18 cellular contexts compared by ENCODE assay signal in genomic region chr11:20937826-20938225, GRCh38.
DNase-seq lines count a peak whose midpoint lies in the region; ATAC-seq, FAIRE-seq and TF ChIP-seq lines count a peak whose summit lies in the region.
"Had no signal": no experiment of that assay in that cellular context is flagged by ENCODE, and none has a peak within 500 bp of the region (broad histone marks: within the 10 kb centered on the region; RNA-seq: fewer than 3 reads in every experiment).

No MANE protein-coding gene starts in this region.

- H3K27me3 ChIP-seq in suprapubic skin: no peaks in the 10 kb centered on the region

- no peak overlapping the region for H3K4me3 ChIP-seq in suprapubic skin
- H3K4me3 ChIP-seq: GM12878 had no signal

- TF ChIP-seq CTCF in suprapubic skin (IDR thresholded peaks at IDR 0.05): no peak

- no peak for FAIRE-seq in urothelium cell line (lab: Jason Lieb, UNC)
- FAIRE-seq: GM12878 had no signal

- TF ChIP-seq POLR2A in suprapubic skin (IDR thresholded peaks at IDR 0.05): no peak

- H3K4me1 ChIP-seq in suprapubic skin: no peaks in the 10 kb centered on the region

- TF ChIP-seq EP300 in suprapubic skin (IDR thresholded peaks at IDR 0.05): no peak

- no peaks in the 10 kb centered on the region for H3K36me3 ChIP-seq in suprapubic skin

- ATAC-seq in HG03342 (IDR thresholded peaks at IDR 0.05; ENCODE audit: unreplicated experiment): no peak
- ATAC-seq: GM12878 had no signal

- DNase-seq in NCI-H2107 treated with DMSO at 0.1 percent for 48 hours (lab: John Stamatoyannopoulos, UW; ENCODE audit: unreplicated experiment): peak; percentile 12
- no peak for DNase-seq in NCI-H2107 (lab: John Stamatoyannopoulos, UW)
- peak; percentile 1 for DNase-seq in HT1080 (ENCODE audit: low read depth)
- peak; percentile 4 for DNase-seq in SW480 (ENCODE audit: low spot score)
- peak; percentile 11 for DNase-seq in urothelium cell line (ENCODE audit: low spot score)
- no peak for DNase-seq in suprapubic skin (ENCODE audit: low spot score in 2 of 2)
- DNase-seq: C1 segment of cervical spinal cord; Calu3; CD4-positive, alpha-beta memory T cell; COR-L47; DMS53; EL; GDM1; GOT3; H7; HCEC 1CT had no signal

- no peak overlapping the region for H3K27ac ChIP-seq in suprapubic skin

- H3K9me3 ChIP-seq in suprapubic skin: no peaks in the 10 kb centered on the region

- 91% methylated on average over 7 of the region's 7 CpGs for WGBS in suprapubic skin

Comparison
In these comparisons a context has a peak if more than half of its experiments do, and no peak if none do; other contexts are left out.
1. DNase-seq: peak in NCI-H2107 treated with DMSO at 0.1 percent for 48 hours (single experiment), HT1080 (single experiment), SW480 (single experiment) and urothelium cell line (single experiment); none in NCI-H2107 (single experiment) and suprapubic skin (0 of 2).